Comparison of ENCODE assay signal across 14 cellular contexts in genomic region chr1:202568466-202569196, GRCh38.
DNase-seq lines count a peak whose midpoint lies in the region; ATAC-seq and TF ChIP-seq lines count a peak whose summit lies in the region.
"Had no signal": no experiment of that assay in that cellular context is flagged by ENCODE, and none has a peak within 500 bp of the region (broad histone marks: within the 10 kb centered on the region; RNA-seq: fewer than 3 reads in every experiment).

No MANE protein-coding gene starts in this region.

- ATAC-seq in naive thymus-derived CD8-positive, alpha-beta T cell = no peak
- ATAC-seq: activated CD8-positive, alpha-beta memory T cell treated with anti-CD3 and anti-CD28 coated beads, Interleukin-2, amount 10 ng/mL, durations not matched to agents 7 days and 5 days; stimulated activated effector memory CD8-positive, alpha-beta T cell treated with anti-CD3 and anti-CD28 coated beads, Interleukin-12 subunit alpha, Interleukin-12 subunit beta, amount 100 ng/mL, for 72 hours had no signal

- TF ChIP-seq CTCF in epithelial cell of esophagus (IDR thresholded peaks at IDR 0.05; ENCODE audit: insufficient read depth, low read depth, low read length, missing control alignments) (no peak), transverse colon (IDR thresholded peaks at IDR 0.05) (no peak)

- H3K9me3 Mint-ChIP-seq in naive thymus-derived CD8-positive, alpha-beta T cell = no peaks in the 10 kb centered on the region
- H3K9me3 Mint-ChIP-seq: stimulated activated effector memory CD8-positive, alpha-beta T cell treated with anti-CD3 and anti-CD28 coated beads, Interleukin-12 subunit alpha, Interleukin-12 subunit beta, amount 100 ng/mL, for 72 hours had no signal

- H3K4me3 Mint-ChIP-seq in naive thymus-derived CD8-positive, alpha-beta T cell = no peak overlapping the region
- H3K4me3 Mint-ChIP-seq: activated CD8-positive, alpha-beta memory T cell treated with anti-CD3 and anti-CD28 coated beads, Interleukin-2, amount 10 ng/mL, durations not matched to agents 7 days and 5 days; stimulated activated effector memory CD8-positive, alpha-beta T cell treated with anti-CD3 and anti-CD28 coated beads, Interleukin-12 subunit alpha, Interleukin-12 subunit beta, amount 100 ng/mL, for 72 hours had no signal

- H3K4me1 ChIP-seq in SJSA1 (replicated peaks) (peaks cover 37% of the 10 kb centered on the region), transverse colon (peaks cover 16 to 50% (median 23%) of the 10 kb centered on the region in 4 donors)

- H3K4me3 ChIP-seq in SJSA1 = no peak overlapping the region
- no peak overlapping the region for H3K4me3 ChIP-seq in epithelial cell of esophagus (ENCODE audit: low read length)
- H3K4me3 ChIP-seq in transverse colon = no peak overlapping the region
- H3K4me3 ChIP-seq: HAP-1, Peyer's patch had no signal

- no peak overlapping the region for H3K27ac Mint-ChIP-seq in naive thymus-derived CD8-positive, alpha-beta T cell
- H3K27ac Mint-ChIP-seq: activated CD8-positive, alpha-beta memory T cell treated with anti-CD3 and anti-CD28 coated beads, Interleukin-2, amount 10 ng/mL, durations not matched to agents 7 days and 5 days; stimulated activated effector memory CD8-positive, alpha-beta T cell treated with anti-CD3 and anti-CD28 coated beads, Interleukin-12 subunit alpha, Interleukin-12 subunit beta, amount 100 ng/mL, for 72 hours had no signal

- H3K36me3 ChIP-seq in SJSA1 (peaks cover 15% of the 10 kb centered on the region; the same call in 1 of the 2 replicates), transverse colon (peaks cover 0 to 26% (median 5%) of the 10 kb centered on the region in 4 donors)
- H3K36me3 ChIP-seq: HAP-1 had no signal

- TF ChIP-seq EP300 in transverse colon (IDR thresholded peaks at IDR 0.05; ENCODE audit: low read depth) = no peak

- H3K27me3 Mint-ChIP-seq in naive thymus-derived CD8-positive, alpha-beta T cell = no peaks in the 10 kb centered on the region
- H3K27me3 Mint-ChIP-seq: activated CD8-positive, alpha-beta memory T cell treated with anti-CD3 and anti-CD28 coated beads, Interleukin-2, amount 10 ng/mL, durations not matched to agents 7 days and 5 days had no signal

- in situ Hi-C loops in transverse colon (cut with MboI; ENCODE audit: low pct_ligation_motif_present in 1 of 4, low pct_unique_long_range_greater_than_20kb in 1 of 4, low sequenced_read_pairs in 3 of 4) = no loop called here

- WGBS in transverse colon (ENCODE audit: low coverage in 1 of 2), 2 donors = 70 to 81% methylated on average over 5 to 6 of the region's 6 CpGs

- no peak for TF ChIP-seq POLR2A in transverse colon (IDR thresholded peaks at IDR 0.05)

- peaks cover 4 to 76% (median 20%) of the 10 kb centered on the region in 3 donors for H3K36me3 Mint-ChIP-seq in naive thymus-derived CD8-positive, alpha-beta T cell
- H3K36me3 Mint-ChIP-seq: stimulated activated effector memory CD8-positive, alpha-beta T cell treated with anti-CD3 and anti-CD28 coated beads, Interleukin-12 subunit alpha, Interleukin-12 subunit beta, amount 100 ng/mL, for 72 hours had no signal

- POLR2A ChIA-PET in naive thymus-derived CD8-positive, alpha-beta T cell (lab: Charles Lee) = interaction anchor here (0.9 kb wide), 1 partner anchor 9 kb away, joined by 3 read pairs; no protein-coding TSS in a partner anchor

- intact Hi-C loops in transverse colon (cut with DNase I; ENCODE audit: low total_unique reads) = no loop called here

- no peaks in the 10 kb centered on the region for H3K9me3 ChIP-seq in SJSA1 (replicated peaks)
- H3K9me3 ChIP-seq in transverse colon = no peaks in the 10 kb centered on the region
- H3K9me3 ChIP-seq: HAP-1, Peyer's patch had no signal

- H3K4me1 Mint-ChIP-seq in naive thymus-derived CD8-positive, alpha-beta T cell = peaks cover 0 to 30% (median 7%) of the 10 kb centered on the region in 4 donors

- H3K27me3 ChIP-seq in SJSA1 (replicated peaks) (no peaks in the 10 kb centered on the region), transverse colon (no peaks in the 10 kb centered on the region)
- H3K27me3 ChIP-seq: Peyer's patch had no signal

- peak overlapping the region; percentile 92 for H3K27ac ChIP-seq in SJSA1
- H3K27ac ChIP-seq in transverse colon = peak overlapping the region; percentile 25 to 88 (median 71)

- DNase-seq in SJSA1 (ENCODE audit: low read depth in 1 of 2, low spot score in 2 of 2) (peak in 1 of 2 experiments; percentile 27), epithelial cell of esophagus (ENCODE audit: low read depth) (peak; percentile 56), mucosa of gallbladder (ENCODE audit: low spot score) (peak; percentile 32), transverse colon (no peak), NCI-H2029 treated with DMSO at 0.1 percent for 48 hours (lab: John Stamatoyannopoulos, UW) (no peak), GM03348 (ENCODE audit: low spot score) (no peak)
- DNase-seq in naive thymus-derived CD8-positive, alpha-beta T cell = no peak
- DNase-seq: activated CD8-positive, alpha-beta memory T cell treated with anti-CD3 and anti-CD28 coated beads, Interleukin-2, amount 10 ng/mL, durations not matched to agents 7 days and 5 days; COR-L47; effector memory CD4-positive, alpha-beta T cell; KG1 had no signal

Comparison
In these comparisons a context has a peak if more than half of its experiments do, and no peak if none do; other contexts are left out.
1. DNase-seq: peak in epithelial cell of esophagus (single experiment) and mucosa of gallbladder (single experiment); none in transverse colon (single experiment), NCI-H2029 treated with DMSO at 0.1 percent for 48 hours (single experiment), GM03348 (single experiment) and naive thymus-derived CD8-positive, alpha-beta T cell (0 of 10).